ENCODE assay signal across 22 cellular contexts in the genomic region with DNA sequence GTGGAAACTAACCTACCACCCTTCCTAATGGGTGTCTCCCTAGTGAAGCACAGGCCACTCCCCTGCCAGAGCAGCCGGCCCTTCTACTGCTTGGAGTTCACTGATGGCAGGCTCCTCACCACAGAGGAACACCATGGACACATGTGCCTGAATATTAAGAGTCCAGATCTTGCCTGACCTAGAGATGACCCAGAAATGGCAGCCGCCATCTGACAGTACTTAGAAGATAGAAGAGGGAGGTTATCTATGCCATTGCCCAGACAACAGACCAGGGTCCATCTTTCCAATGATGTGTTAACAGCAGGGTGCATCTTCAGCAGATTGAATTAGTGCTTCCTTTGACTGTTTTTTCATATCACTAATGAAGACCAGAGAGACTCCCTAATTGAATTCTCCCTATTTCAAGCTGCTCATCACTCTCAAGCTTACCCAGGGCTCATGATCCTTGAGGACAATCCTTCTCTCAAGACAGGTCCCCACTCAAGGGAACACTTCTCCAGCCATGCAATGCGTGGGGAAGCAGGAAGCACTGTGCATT.
"Had no signal": no experiment of that assay in that cellular context is flagged by ENCODE, and none has a peak within 500 bp of the region (broad histone marks: within the 10 kb centered on the region; RNA-seq: fewer than 3 reads in every experiment).

No MANE protein-coding gene starts in this region.

- H3K27ac ChIP-seq: neural progenitor cell, SJSA1, thoracic aorta had no signal

- H3K9ac ChIP-seq: neural progenitor cell had no signal

- H2AFZ ChIP-seq: neural progenitor cell had no signal

- H3K9me3 Mint-ChIP-seq: activated CD8-positive, alpha-beta T cell treated with anti-CD3 and anti-CD28 coated beads for 36 hours; activated naive CD4-positive, alpha-beta T cell treated with anti-CD3 and anti-CD28 coated beads, Interleukin-2, amount 50 U/mL, for 24 hours; activated T-cell treated with anti-CD3 and anti-CD28 coated beads, Interleukin-2, amount 50 U/mL, for 72 hours; naive B cell; neural progenitor cell; stimulated activated memory B cell treated with anti-CD40 and anti-IgM and Interleukin-4, amounts not matched to agents 10 μg/mL and 1 μg/mL and 100 μg/mL, for 72 hours had no signal

- H3K27ac Mint-ChIP-seq: activated CD8-positive, alpha-beta T cell treated with anti-CD3 and anti-CD28 coated beads for 36 hours; activated T-cell treated with anti-CD3 and anti-CD28 coated beads, Interleukin-2, amount 50 U/mL, for 72 hours; neural progenitor cell; stimulated activated memory B cell treated with anti-CD40 and anti-IgM and Interleukin-4, amounts not matched to agents 10 μg/mL and 1 μg/mL and 100 μg/mL, for 72 hours had no signal

- H3K4me3 ChIP-seq: adrenal gland, dorsolateral prefrontal cortex, neural progenitor cell, prostate gland, SJSA1, thoracic aorta had no signal

- DNase-seq: activated CD4-positive, alpha-beta T cell treated with anti-CD3 and anti-CD28 coated beads for 48 hours; activated CD4-positive, CD25-positive, alpha-beta regulatory T cell; activated CD8-positive, alpha-beta memory T cell treated with anti-CD3 and anti-CD28 coated beads, Interleukin-2, amount 50 U/mL, for 4 hours; activated CD8-positive, alpha-beta T cell treated with anti-CD3 and anti-CD28 coated beads for 36 hours; activated effector memory CD4-positive, alpha-beta T cell treated with anti-CD3 and anti-CD28 coated beads, Interleukin-2, amount 50 U/mL, for 16 hours; activated T-cell treated with anti-CD3 and anti-CD28 coated beads, Interleukin-2, amount 50 U/mL, for 72 hours; caudate nucleus; dorsolateral prefrontal cortex; hippocampal formation; islet precursor cell; naive B cell; right cardiac atrium; small intestine; stimulated activated CD4-positive, alpha-beta T cell treated with anti-CD3 and anti-CD28 coated beads, Interleukin-4, amount 100 ng/mL, for 4 hours had no signal

- H3K27me3 ChIP-seq: adrenal gland, dorsolateral prefrontal cortex, neural progenitor cell, SJSA1 had no signal

- H3K27me3 Mint-ChIP-seq: activated naive CD4-positive, alpha-beta T cell treated with anti-CD3 and anti-CD28 coated beads, Interleukin-2, amount 50 U/mL, for 24 hours had no signal

- H3K36me3 ChIP-seq: adrenal gland, neural progenitor cell, prostate gland, SJSA1, thoracic aorta had no signal

- H3K4me3 Mint-ChIP-seq: activated CD8-positive, alpha-beta T cell treated with anti-CD3 and anti-CD28 coated beads for 36 hours; activated naive CD4-positive, alpha-beta T cell treated with anti-CD3 and anti-CD28 coated beads, Interleukin-2, amount 50 U/mL, for 24 hours; activated T-cell treated with anti-CD3 and anti-CD28 coated beads, Interleukin-2, amount 50 U/mL, for 72 hours; naive B cell; neural progenitor cell; stimulated activated memory B cell treated with anti-CD40 and anti-IgM and Interleukin-4, amounts not matched to agents 10 μg/mL and 1 μg/mL and 100 μg/mL, for 72 hours had no signal

- ATAC-seq: activated CD8-positive, alpha-beta T cell treated with anti-CD3 and anti-CD28 coated beads for 36 hours; activated T-cell treated with anti-CD3 and anti-CD28 coated beads, Interleukin-2, amount 50 U/mL, for 72 hours; left lobe of liver; stimulated activated memory B cell treated with anti-CD40 and anti-IgM and Interleukin-4, amounts not matched to agents 10 μg/mL and 1 μg/mL and 100 μg/mL, for 72 hours had no signal

- H3K9me3 ChIP-seq: adrenal gland, prostate gland, SJSA1, thoracic aorta had no signal

- H3K4me1 Mint-ChIP-seq: naive B cell; stimulated activated memory B cell treated with anti-CD40 and anti-IgM and Interleukin-4, amounts not matched to agents 10 μg/mL and 1 μg/mL and 100 μg/mL, for 72 hours had no signal

- H3K4me2 ChIP-seq: neural progenitor cell had no signal

- H3K36me3 Mint-ChIP-seq: activated naive CD4-positive, alpha-beta T cell treated with anti-CD3 and anti-CD28 coated beads, Interleukin-2, amount 50 U/mL, for 24 hours; naive B cell; stimulated activated memory B cell treated with anti-CD40 and anti-IgM and Interleukin-4, amounts not matched to agents 10 μg/mL and 1 μg/mL and 100 μg/mL, for 72 hours had no signal
